2 cellular contexts compared by ENCODE assay signal in the genomic region with DNA sequence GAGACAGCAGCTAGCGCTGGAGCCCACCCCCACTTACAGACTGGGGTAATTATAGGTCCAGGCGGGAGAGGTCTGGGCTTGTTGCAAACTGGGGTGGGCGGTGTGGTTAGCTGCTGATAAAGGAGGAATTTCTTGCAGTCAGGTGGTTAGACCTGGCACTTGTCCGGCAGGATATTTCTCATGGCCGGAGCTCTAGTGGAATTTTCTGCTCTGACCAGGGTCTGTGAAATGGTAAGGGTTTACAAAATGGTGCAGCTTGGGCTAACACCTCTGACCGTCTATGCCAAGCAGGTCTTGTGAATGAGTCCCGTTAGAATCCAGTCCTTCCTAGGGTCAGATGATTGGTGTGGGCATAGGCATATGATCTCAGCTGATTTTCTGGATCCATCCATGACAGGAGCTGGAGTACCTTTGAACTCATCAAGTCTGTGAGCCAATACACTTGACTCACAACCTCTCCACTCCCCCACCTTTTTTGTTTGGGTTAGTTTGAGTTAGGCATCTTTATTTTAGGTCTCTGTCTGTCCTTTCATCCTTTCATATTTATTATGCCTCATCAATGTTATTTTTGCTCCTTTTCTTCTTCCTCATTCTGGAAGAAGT.
TF ChIP-seq lines count a peak whose summit lies in the region.

No MANE protein-coding gene starts in this region.

TF ChIP-seq in GM23338, 12 proteins besides CTCF, POLR2A, EP300 and RAD21 (continued from another document):
- TF ChIP-seq, protein P1, sequence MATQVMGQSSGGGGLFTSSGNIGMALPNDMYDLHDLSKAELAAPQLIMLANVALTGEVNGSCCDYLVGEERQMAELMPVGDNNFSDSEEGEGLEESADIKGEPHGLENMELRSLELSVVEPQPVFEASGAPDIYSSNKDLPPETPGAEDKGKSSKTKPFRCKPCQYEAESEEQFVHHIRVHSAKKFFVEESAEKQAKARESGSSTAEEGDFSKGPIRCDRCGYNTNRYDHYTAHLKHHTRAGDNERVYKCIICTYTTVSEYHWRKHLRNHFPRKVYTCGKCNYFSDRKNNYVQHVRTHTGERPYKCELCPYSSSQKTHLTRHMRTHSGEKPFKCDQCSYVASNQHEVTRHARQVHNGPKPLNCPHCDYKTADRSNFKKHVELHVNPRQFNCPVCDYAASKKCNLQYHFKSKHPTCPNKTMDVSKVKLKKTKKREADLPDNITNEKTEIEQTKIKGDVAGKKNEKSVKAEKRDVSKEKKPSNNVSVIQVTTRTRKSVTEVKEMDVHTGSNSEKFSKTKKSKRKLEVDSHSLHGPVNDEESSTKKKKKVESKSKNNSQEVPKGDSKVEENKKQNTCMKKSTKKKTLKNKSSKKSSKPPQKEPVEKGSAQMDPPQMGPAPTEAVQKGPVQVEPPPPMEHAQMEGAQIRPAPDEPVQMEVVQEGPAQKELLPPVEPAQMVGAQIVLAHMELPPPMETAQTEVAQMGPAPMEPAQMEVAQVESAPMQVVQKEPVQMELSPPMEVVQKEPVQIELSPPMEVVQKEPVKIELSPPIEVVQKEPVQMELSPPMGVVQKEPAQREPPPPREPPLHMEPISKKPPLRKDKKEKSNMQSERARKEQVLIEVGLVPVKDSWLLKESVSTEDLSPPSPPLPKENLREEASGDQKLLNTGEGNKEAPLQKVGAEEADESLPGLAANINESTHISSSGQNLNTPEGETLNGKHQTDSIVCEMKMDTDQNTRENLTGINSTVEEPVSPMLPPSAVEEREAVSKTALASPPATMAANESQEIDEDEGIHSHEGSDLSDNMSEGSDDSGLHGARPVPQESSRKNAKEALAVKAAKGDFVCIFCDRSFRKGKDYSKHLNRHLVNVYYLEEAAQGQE (IDR thresholded peaks at IDR 0.05; ENCODE audit: unreplicated experiment) = no peak
- TF ChIP-seq, protein P2, sequence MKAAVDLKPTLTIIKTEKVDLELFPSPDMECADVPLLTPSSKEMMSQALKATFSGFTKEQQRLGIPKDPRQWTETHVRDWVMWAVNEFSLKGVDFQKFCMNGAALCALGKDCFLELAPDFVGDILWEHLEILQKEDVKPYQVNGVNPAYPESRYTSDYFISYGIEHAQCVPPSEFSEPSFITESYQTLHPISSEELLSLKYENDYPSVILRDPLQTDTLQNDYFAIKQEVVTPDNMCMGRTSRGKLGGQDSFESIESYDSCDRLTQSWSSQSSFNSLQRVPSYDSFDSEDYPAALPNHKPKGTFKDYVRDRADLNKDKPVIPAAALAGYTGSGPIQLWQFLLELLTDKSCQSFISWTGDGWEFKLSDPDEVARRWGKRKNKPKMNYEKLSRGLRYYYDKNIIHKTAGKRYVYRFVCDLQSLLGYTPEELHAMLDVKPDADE (IDR thresholded peaks at IDR 0.05) = no peak
- TF ChIP-seq ZNF331 (CRISPR knock-in tag; IDR thresholded peaks at IDR 0.05; ENCODE audit: low read depth) (no peak), JUNB (IDR thresholded peaks at IDR 0.05; ENCODE audit: unreplicated experiment) (no peak), CREB1 (CRISPR knock-in tag; IDR thresholded peaks at IDR 0.05; ENCODE audit: low read depth) (no peak), ZNF462 (CRISPR knock-in tag; IDR thresholded peaks at IDR 0.05) (no peak)

TF ChIP-seq in K562, 482 proteins besides CTCF, POLR2A, EP300 and RAD21 (continued from another document):
- TF ChIP-seq, protein P3, sequence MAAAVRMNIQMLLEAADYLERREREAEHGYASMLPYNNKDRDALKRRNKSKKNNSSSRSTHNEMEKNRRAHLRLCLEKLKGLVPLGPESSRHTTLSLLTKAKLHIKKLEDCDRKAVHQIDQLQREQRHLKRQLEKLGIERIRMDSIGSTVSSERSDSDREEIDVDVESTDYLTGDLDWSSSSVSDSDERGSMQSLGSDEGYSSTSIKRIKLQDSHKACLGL (CRISPR knock-in tag; IDR thresholded peaks at IDR 0.05; ENCODE audit: borderline replicate concordance, poor library complexity, severe bottlenecking) = no peak
